ENCODE assay signal across 7 cellular contexts in the genomic region with DNA sequence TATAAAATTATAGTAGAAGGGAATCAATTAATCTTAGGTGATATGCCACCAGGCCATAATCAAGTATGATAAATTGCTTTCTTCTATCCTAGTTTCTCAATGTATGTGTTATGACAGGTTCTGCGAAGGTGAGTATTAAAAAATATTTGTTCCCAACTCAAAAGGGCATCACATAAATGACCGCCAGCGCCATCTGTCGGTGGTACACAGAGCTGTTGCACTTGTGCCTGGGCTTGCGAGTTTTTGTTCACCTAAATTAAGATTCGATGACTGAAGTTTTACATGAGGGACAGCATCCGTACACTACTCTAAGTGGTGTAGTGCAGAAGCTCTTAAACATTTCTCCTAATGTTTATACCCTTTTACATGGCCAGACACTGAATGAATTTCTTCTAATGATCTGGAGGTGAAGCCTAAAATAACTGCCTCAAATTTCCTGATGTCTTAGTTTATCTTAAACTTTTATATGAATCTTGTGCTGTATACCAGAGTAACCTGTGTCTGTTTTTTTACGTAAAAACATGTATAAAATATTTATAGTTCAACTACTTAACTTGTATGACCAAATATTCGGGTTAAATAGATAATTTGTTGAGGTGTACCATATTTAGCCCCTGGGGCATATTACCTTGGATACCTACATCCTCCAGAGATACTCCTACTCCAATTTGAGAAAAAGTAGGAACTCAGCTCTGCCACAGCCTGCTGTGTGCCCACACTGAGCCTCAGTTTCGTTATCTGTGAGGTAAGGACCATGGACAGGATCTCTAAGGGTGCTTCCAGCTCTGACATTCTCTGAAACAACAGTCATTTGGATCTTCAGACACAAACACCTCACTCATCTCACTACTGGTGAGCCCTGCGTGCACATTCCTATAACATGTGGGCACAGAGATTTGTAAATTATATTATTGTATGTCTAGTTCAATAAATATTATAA.
DNase-seq lines count a peak whose midpoint lies in the region; ATAC-seq and TF ChIP-seq lines count a peak whose summit lies in the region.

No MANE protein-coding gene starts in this region.

- ATAC-seq in DND-41 (ENCODE audit: insufficient read depth, low read depth) (no peak), HG03520 (IDR thresholded peaks at IDR 0.05; ENCODE audit: unreplicated experiment) (no peak)

- no peaks in the 10 kb centered on the region for H3K27me3 ChIP-seq in DND-41 (ENCODE audit: insufficient read depth, low read length, poor library complexity)
- H3K27me3 ChIP-seq in NT2/D1 (ENCODE audit: insufficient read depth, insufficient read length), result no peaks in the 10 kb centered on the region

- peak; percentile 24 for DNase-seq in DND-41
- DNase-seq in H4 (ENCODE audit: low spot score), result peak; percentile 8
- peak; percentile 62 for DNase-seq in NT2/D1 (ENCODE audit: low read depth, low spot score)
- DNase-seq in coronary artery (ENCODE audit: low spot score), result no peak
- DNase-seq in lung microvascular endothelial cell (ENCODE audit: low read depth in 2 of 2), result peak; percentile 63 to 76
- no peak for DNase-seq in effector CD4-positive, alpha-beta T cell

- H3K4me1 ChIP-seq in DND-41 (ENCODE audit: insufficient read depth, low read length) (no peaks in the 10 kb centered on the region), NT2/D1 (ENCODE audit: insufficient read depth, insufficient read length) (no peaks in the 10 kb centered on the region)

- TF ChIP-seq CTCF in DND-41 (IDR thresholded peaks at IDR 0.05; ENCODE audit: borderline replicate concordance, extremely low read depth, low read length, poor library complexity, severe bottlenecking) (peak; percentile 65), coronary artery (IDR thresholded peaks at IDR 0.05) (peak; percentile 37)

- H3K4me3 ChIP-seq in DND-41 (ENCODE audit: low read depth in 1 of 2, low read length in 2 of 2), result no peak overlapping the region
- no peak overlapping the region for H3K4me3 ChIP-seq in NT2/D1 (ENCODE audit: insufficient read length, low read depth)
- no peak overlapping the region for H3K4me3 ChIP-seq in coronary artery

- H3K4me2 ChIP-seq in DND-41 (ENCODE audit: insufficient read depth, low read length), result no peak overlapping the region

- no peaks in the 10 kb centered on the region for H4K20me1 ChIP-seq in DND-41 (ENCODE audit: insufficient read depth, low read length)

- H3K36me3 ChIP-seq in DND-41 (ENCODE audit: insufficient read depth, low read length) (no peaks in the 10 kb centered on the region), NT2/D1 (ENCODE audit: insufficient read depth, insufficient read length, low read length) (no peaks in the 10 kb centered on the region)

- H3K27ac ChIP-seq in DND-41 (ENCODE audit: low read length) (no peak overlapping the region), coronary artery (no peak overlapping the region)

- H2AFZ ChIP-seq in DND-41 (ENCODE audit: low read depth, low read length), result no peak overlapping the region

- H3K9me3 ChIP-seq in DND-41 (ENCODE audit: insufficient read depth, low read length, severe bottlenecking), result no peaks in the 10 kb centered on the region
- H3K9me3 ChIP-seq in NT2/D1 (ENCODE audit: insufficient read depth, low read length), result no peaks in the 10 kb centered on the region

- no peaks in the 10 kb centered on the region for H3K79me2 ChIP-seq in DND-41 (ENCODE audit: insufficient read depth, low read length)

- no peak overlapping the region for H3K9ac ChIP-seq in DND-41 (ENCODE audit: low read depth, low read length)
- H3K9ac ChIP-seq in NT2/D1 (ENCODE audit: insufficient read length, low read depth), result no peak overlapping the region

Comparison
In these comparisons a context has a peak if more than half of its experiments do, and no peak if none do; other contexts are left out.
1. DNase-seq: peak in DND-41 (single experiment), H4 (single experiment), NT2/D1 (single experiment) and lung microvascular endothelial cell (2 of 2); none in coronary artery (single experiment) and effector CD4-positive, alpha-beta T cell (single experiment).